Comparison of ENCODE assay signal across 16 cellular contexts in the genomic region with DNA sequence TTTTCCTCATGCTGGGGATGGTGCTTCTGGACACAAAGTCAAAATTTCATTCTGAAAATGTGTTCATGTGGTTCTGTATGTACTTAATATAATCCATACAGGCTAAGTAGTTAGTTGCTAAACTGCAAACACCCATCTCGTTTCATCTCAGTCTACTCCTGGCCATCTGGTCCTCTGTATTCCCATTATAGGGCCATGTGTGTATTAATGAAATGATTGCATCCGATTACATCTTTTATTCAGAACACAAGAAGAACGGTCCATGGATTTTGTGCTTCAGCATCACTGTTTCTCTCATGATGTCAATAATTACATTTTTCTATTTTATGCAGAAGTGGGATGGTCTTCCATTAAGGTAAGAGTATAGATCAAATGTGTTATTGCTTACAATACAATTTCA. TPM values are rescaled to one million over a fixed set of nuclear protein-coding genes. Genes with fewer than 3 reads are reported as not detected.
DNase-seq lines count a peak whose midpoint lies in the region; ATAC-seq and TF ChIP-seq lines count a peak whose summit lies in the region.
"Had no signal": no experiment of that assay in that cellular context is flagged by ENCODE, and none has a peak within 500 bp of the region (broad histone marks: within the 10 kb centered on the region; RNA-seq: fewer than 3 reads in every experiment).

No MANE protein-coding gene starts in this region.

- H2AFZ ChIP-seq in osteoblast (ENCODE audit: low read length) = no peak overlapping the region

- H3K4me3 ChIP-seq in osteoblast (ENCODE audit: insufficient read depth, low read length) = no peak overlapping the region
- H3K4me3 ChIP-seq: A549, HAP-1 had no signal

- no peak overlapping the region for H3K27ac ChIP-seq in osteoblast (ENCODE audit: low read depth, low read length)
- H3K27ac ChIP-seq: A549 had no signal

- no peak for TF ChIP-seq CTCF in osteoblast (IDR thresholded peaks at IDR 0.05; ENCODE audit: extremely low read depth, low read depth, low read length)

- H3K4me2 ChIP-seq in osteoblast (ENCODE audit: insufficient read depth, low read length) = no peak overlapping the region
- H3K4me2 ChIP-seq: A549 had no signal

- H4K20me1 ChIP-seq in osteoblast (ENCODE audit: insufficient read depth, low read length) = no peaks in the 10 kb centered on the region

- ATAC-seq in GM21723 (IDR thresholded peaks at IDR 0.05; ENCODE audit: unreplicated experiment) = no peak
- ATAC-seq: A549; CD8-positive, alpha-beta T cell had no signal

- no peaks in the 10 kb centered on the region for H3K79me2 ChIP-seq in osteoblast (ENCODE audit: insufficient read depth, low read length)

- H3K4me1 ChIP-seq in osteoblast (ENCODE audit: insufficient read depth, low read length) = no peaks in the 10 kb centered on the region
- H3K4me1 ChIP-seq: A549, HAP-1 had no signal

- H3K36me3 ChIP-seq in osteoblast (ENCODE audit: insufficient read depth, low read length) = no peaks in the 10 kb centered on the region
- H3K36me3 ChIP-seq: HAP-1 had no signal

- H3K9me3 ChIP-seq in osteoblast (ENCODE audit: low read depth, low read length) = no peaks in the 10 kb centered on the region
- H3K9me3 ChIP-seq: HAP-1 had no signal

- peak; percentile 36 for DNase-seq in D341Med (ENCODE audit: low spot score)
- peak; percentile 92 to 96 for DNase-seq in NCI-H524 (lab: John Stamatoyannopoulos, UW)
- peak; percentile 21 for DNase-seq in SK-N-DZ (ENCODE audit: low spot score)
- DNase-seq in osteoblast (ENCODE audit: insufficient read length, low spot score, missing footprints) = peak; percentile 31
- no peak for DNase-seq in activated CD4-positive, CD25-positive, alpha-beta regulatory T cell treated with anti-CD3 and anti-CD28 coated beads, Interleukin-2, amount 50 U/mL, for 72 hours
- DNase-seq: CD8-positive, alpha-beta T cell; COR-L47; DMS79 had no signal

- H3K27me3 ChIP-seq in osteoblast (ENCODE audit: insufficient read depth, low read length) = peaks cover 20% of the 10 kb centered on the region

RNA-seq across cellular contexts. Expression of gene GJD2, which starts 6.1 kb away (rescaled TPM):
- polyA plus RNA-seq in SK-N-DZ (2014; cell fraction: cytosol; rRNA removed) = 0.20 and 0.23 TPM in 2 replicates
- polyA plus RNA-seq in SK-N-DZ (2014; cell fraction: nucleus; rRNA removed) = 0.46 TPM in 2 replicates
- not detected in 2 replicates for total RNA-seq in osteoblast
- total RNA-seq: CD8-positive, alpha-beta T cell; HT1080 had no signal
- polyA plus RNA-seq: A549, AG04450, BJ, CD14-positive monocyte had no signal

RNA-seq across cellular contexts. Expression of gene ACTC1, which starts 34.4 kb away (rescaled TPM):
- polyA plus RNA-seq in SK-N-DZ (2014; cell fraction: cytosol; rRNA removed) = not detected in 2 replicates
- not detected in 2 replicates for polyA plus RNA-seq in SK-N-DZ (2014; cell fraction: nucleus; rRNA removed)
- total RNA-seq in osteoblast = not detected in 2 replicates
- total RNA-seq: CD8-positive, alpha-beta T cell; G401; HT1080 had no signal
- polyA plus RNA-seq: CD14-positive monocyte had no signal
